12 cellular contexts compared by ENCODE assay signal in the genomic region with DNA sequence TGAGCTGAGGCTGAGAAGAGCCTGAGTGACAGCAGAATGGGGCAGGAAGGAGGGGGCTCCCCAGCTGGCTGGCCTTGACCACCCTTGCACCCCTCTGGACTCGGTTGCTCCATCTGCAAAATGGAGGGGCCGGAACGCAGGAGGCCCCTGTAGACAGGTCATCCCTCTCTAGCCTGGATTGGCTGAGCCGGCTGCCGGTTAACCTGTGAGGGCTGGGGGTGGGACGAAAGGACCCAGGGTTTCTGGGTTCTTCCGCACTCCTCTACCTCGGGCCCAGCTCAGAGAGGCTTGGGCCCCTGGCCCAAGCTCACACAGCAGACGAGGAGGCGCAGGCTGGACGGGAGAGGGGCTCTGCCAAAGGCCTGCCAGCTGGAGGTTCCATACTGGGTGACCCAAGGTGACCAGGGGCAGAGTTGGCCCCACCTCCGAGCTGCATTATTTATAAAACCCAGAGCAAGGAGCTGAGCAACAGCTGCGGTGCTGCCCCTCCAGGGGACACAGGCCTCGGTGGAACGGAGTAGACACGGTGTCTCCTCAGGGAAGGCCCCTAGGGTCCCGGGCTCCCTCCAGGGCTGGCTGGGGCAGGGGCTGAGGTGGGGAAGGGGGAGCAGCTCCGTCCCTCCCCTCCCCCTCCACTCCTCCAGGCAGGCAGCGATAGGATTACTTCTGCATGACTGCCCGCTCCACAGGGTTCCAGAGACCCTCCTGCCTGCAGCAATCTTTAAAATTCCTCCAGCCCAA. TPM values are rescaled to one million over a fixed set of nuclear protein-coding genes. Genes with fewer than 3 reads are reported as not detected.
DNase-seq lines count a peak whose midpoint lies in the region; TF ChIP-seq lines count a peak whose summit lies in the region.
"Had no signal": no experiment of that assay in that cellular context is flagged by ENCODE, and none has a peak within 500 bp of the region (broad histone marks: within the 10 kb centered on the region; RNA-seq: fewer than 3 reads in every experiment).

No MANE protein-coding gene starts in this region.

- in situ Hi-C loops in transverse colon (cut with MboI; ENCODE audit: low pct_ligation_motif_present in 1 of 4, low pct_unique_long_range_greater_than_20kb in 1 of 4, low sequenced_read_pairs in 3 of 4) = no loop called here

- TF ChIP-seq POLR2A in esophagus muscularis mucosa (IDR thresholded peaks at IDR 0.05; ENCODE audit: low read depth) = no peak
- TF ChIP-seq POLR2A in transverse colon (IDR thresholded peaks at IDR 0.05) = no peak

- H3K27ac Mint-ChIP-seq in activated CD4-positive, alpha-beta T cell treated with anti-CD3 and anti-CD28 coated beads, Interleukin-2, amount 10 ng/mL, durations not matched to agents 7 days and 5 days = no peak overlapping the region
- H3K27ac Mint-ChIP-seq: natural killer cell treated with Interleukin-12 subunit alpha and Interleukin-12 subunit beta and Interleukin-15 and Interleukin-18, amount 100 ng/mL, for 72 hours; stimulated activated memory B cell treated with anti-CD40 and anti-IgM and Interleukin-4, amounts not matched to agents 10 μg/mL and 1 μg/mL and 100 μg/mL, for 72 hours had no signal

- no peaks in the 10 kb centered on the region for H3K27me3 Mint-ChIP-seq in activated CD4-positive, alpha-beta T cell treated with anti-CD3 and anti-CD28 coated beads, Interleukin-2, amount 10 ng/mL, durations not matched to agents 7 days and 5 days
- H3K27me3 Mint-ChIP-seq: natural killer cell treated with Interleukin-12 subunit alpha and Interleukin-12 subunit beta and Interleukin-15 and Interleukin-18, amount 100 ng/mL, for 72 hours; stimulated activated memory B cell treated with anti-CD40 and anti-IgM and Interleukin-4, amounts not matched to agents 10 μg/mL and 1 μg/mL and 100 μg/mL, for 72 hours had no signal

- TF ChIP-seq EP300 in esophagus muscularis mucosa (IDR thresholded peaks at IDR 0.05) (no peak), transverse colon (IDR thresholded peaks at IDR 0.05; ENCODE audit: low read depth) (no peak)

- H3K9me3 ChIP-seq in esophagus muscularis mucosa (no peaks in the 10 kb centered on the region), transverse colon (no peaks in the 10 kb centered on the region)

- no peaks in the 10 kb centered on the region for H3K36me3 ChIP-seq in esophagus muscularis mucosa
- H3K36me3 ChIP-seq in transverse colon = no peaks in the 10 kb centered on the region

- H3K36me3 Mint-ChIP-seq in activated CD4-positive, alpha-beta T cell treated with anti-CD3 and anti-CD28 coated beads, Interleukin-2, amount 10 ng/mL, durations not matched to agents 7 days and 5 days (ENCODE audit: low read depth) = no peaks in the 10 kb centered on the region
- H3K36me3 Mint-ChIP-seq: natural killer cell treated with Interleukin-12 subunit alpha and Interleukin-12 subunit beta and Interleukin-15 and Interleukin-18, amount 100 ng/mL, for 72 hours; stimulated activated memory B cell treated with anti-CD40 and anti-IgM and Interleukin-4, amounts not matched to agents 10 μg/mL and 1 μg/mL and 100 μg/mL, for 72 hours had no signal

- H3K4me3 ChIP-seq in esophagus muscularis mucosa = no peak overlapping the region
- no peak overlapping the region for H3K4me3 ChIP-seq in transverse colon

- H3K4me1 ChIP-seq in esophagus muscularis mucosa (peaks cover 99 to 100% (median 100%) of the 10 kb centered on the region in 4 donors), transverse colon (peaks cover 39 to 78% (median 61%) of the 10 kb centered on the region in 4 donors)

- WGBS in esophagus muscularis mucosa = 49% methylated on average over 7 of the region's 20 CpGs
- 82% methylated on average over 19 of the region's 20 CpGs; no CpG with 5 or more reads in 1 of the 2 donors for WGBS in transverse colon (ENCODE audit: low coverage in 1 of 2), 2 donors

- peaks cover 4% of the 10 kb centered on the region for H3K4me1 Mint-ChIP-seq in activated CD4-positive, alpha-beta T cell treated with anti-CD3 and anti-CD28 coated beads, Interleukin-2, amount 10 ng/mL, durations not matched to agents 7 days and 5 days
- H3K4me1 Mint-ChIP-seq: stimulated activated memory B cell treated with anti-CD40 and anti-IgM and Interleukin-4, amounts not matched to agents 10 μg/mL and 1 μg/mL and 100 μg/mL, for 72 hours had no signal

- H3K9me3 Mint-ChIP-seq in activated CD4-positive, alpha-beta T cell treated with anti-CD3 and anti-CD28 coated beads, Interleukin-2, amount 10 ng/mL, durations not matched to agents 7 days and 5 days = no peaks in the 10 kb centered on the region
- H3K9me3 Mint-ChIP-seq: natural killer cell treated with Interleukin-12 subunit alpha and Interleukin-12 subunit beta and Interleukin-15 and Interleukin-18, amount 100 ng/mL, for 72 hours; stimulated activated memory B cell treated with anti-CD40 and anti-IgM and Interleukin-4, amounts not matched to agents 10 μg/mL and 1 μg/mL and 100 μg/mL, for 72 hours had no signal

- CTCF ChIA-PET in activated CD4-positive, alpha-beta T cell treated with anti-CD3 and anti-CD28 coated beads, Interleukin-2, amount 10 ng/mL, durations not matched to agents 7 days and 5 days (lab: Charles Lee) = interaction anchor here (1.1 to 1.6 kb wide), 3 partner anchors 15 to 77 kb away, joined by 3 to 5 read pairs (median 3); no protein-coding TSS in a partner anchor

- H3K4me3 Mint-ChIP-seq in activated CD4-positive, alpha-beta T cell treated with anti-CD3 and anti-CD28 coated beads, Interleukin-2, amount 10 ng/mL, durations not matched to agents 7 days and 5 days = no peak overlapping the region
- H3K4me3 Mint-ChIP-seq: natural killer cell treated with Interleukin-12 subunit alpha and Interleukin-12 subunit beta and Interleukin-15 and Interleukin-18, amount 100 ng/mL, for 72 hours; stimulated activated memory B cell treated with anti-CD40 and anti-IgM and Interleukin-4, amounts not matched to agents 10 μg/mL and 1 μg/mL and 100 μg/mL, for 72 hours had no signal

- POLR2A ChIA-PET in activated CD4-positive, alpha-beta T cell treated with anti-CD3 and anti-CD28 coated beads, Interleukin-2, amount 10 ng/mL, durations not matched to agents 7 days and 5 days (lab: Charles Lee) = interaction anchor here (0.8 kb wide), 1 partner anchor 9 kb away, joined by 3 read pairs; no protein-coding TSS in a partner anchor

- intact Hi-C loops in esophagus muscularis mucosa (cut with DNase I) = no loop called here
- intact Hi-C loops in transverse colon (cut with DNase I; ENCODE audit: low total_unique reads) = no loop called here

- TF ChIP-seq CTCF in esophagus muscularis mucosa (IDR thresholded peaks at IDR 0.05) = no peak
- no peak for TF ChIP-seq CTCF in transverse colon (IDR thresholded peaks at IDR 0.05)

- H3K27me3 ChIP-seq in esophagus muscularis mucosa = no peaks in the 10 kb centered on the region
- no peaks in the 10 kb centered on the region for H3K27me3 ChIP-seq in transverse colon

- peak overlapping the region; percentile 63 to 97 (median 86) for H3K27ac ChIP-seq in esophagus muscularis mucosa (replicated peaks in 1 of 4)
- peak overlapping the region; percentile 31 to 85 (median 38) for H3K27ac ChIP-seq in transverse colon

- DNase-seq in NCI-H1417 (lab: John Stamatoyannopoulos, UW) = peak in 2 of 3 experiments; percentile 45 to 56
- no peak for DNase-seq in NCI-H1417 treated with DMSO at 0.1 percent for 48 hours (lab: John Stamatoyannopoulos, UW)
- DNase-seq in esophagus muscularis mucosa (ENCODE audit: extremely low spot score) = no peak
- DNase-seq in myocyte (ENCODE audit: low read depth) = peak; percentile 76
- no peak for DNase-seq in transverse colon
- DNase-seq in activated CD4-positive, alpha-beta T cell treated with anti-CD3 and anti-CD28 coated beads, Interleukin-2, amount 10 ng/mL, durations not matched to agents 7 days and 5 days = no peak
- DNase-seq in glomerular visceral epithelial cell (ENCODE audit: extremely low spot score) = no peak
- no peak for DNase-seq in T-helper 1 cell

RNA-seq across cellular contexts. Expression of gene AHDC1, which starts 11.2 kb away (rescaled TPM):
- total RNA-seq in esophagus muscularis mucosa = 10 to 100 TPM; 14.7 to 54.3 (median 35.4) TPM
- 46.6 and 55.3 TPM in 2 replicates for total RNA-seq in myocyte
- 67.3 TPM for polyA plus RNA-seq in myocyte (2012)
- total RNA-seq in transverse colon = 10 to 100 TPM; 11.7 to 34.4 (median 21.3) TPM
- 10 to 100 TPM; 15.3 to 19.3 TPM for total RNA-seq in activated CD4-positive, alpha-beta T cell treated with anti-CD3 and anti-CD28 coated beads, Interleukin-2, amount 10 ng/mL, durations not matched to agents 7 days and 5 days

RNA-seq across cellular contexts. Expression of gene FGR, which starts 42.2 kb away (rescaled TPM):
- total RNA-seq in esophagus muscularis mucosa (10 to 100 TPM; 12.0 to 32.1 (median 12.6) TPM), myocyte (0.05 and 0.29 TPM in 2 replicates), transverse colon (1 to 10 TPM; 2.2 to 8.8 (median 5.8) TPM)
- polyA plus RNA-seq in myocyte (2012) = not detected
- total RNA-seq in activated CD4-positive, alpha-beta T cell treated with anti-CD3 and anti-CD28 coated beads, Interleukin-2, amount 10 ng/mL, durations not matched to agents 7 days and 5 days = not detected
- total RNA-seq: A172, RPMI7951 had no signal

Comparison
In these comparisons a context has a peak if more than half of its experiments do, and no peak if none do; other contexts are left out.
1. DNase-seq: peak in NCI-H1417 (2 of 3) and myocyte (single experiment); none in NCI-H1417 treated with DMSO at 0.1 percent for 48 hours (single experiment), esophagus muscularis mucosa (single experiment), transverse colon (single experiment), activated CD4-positive, alpha-beta T cell treated with anti-CD3 and anti-CD28 coated beads, Interleukin-2, amount 10 ng/mL, durations not matched to agents 7 days and 5 days (single experiment), glomerular visceral epithelial cell (single experiment) and T-helper 1 cell (0 of 5).